In the genomic region with DNA sequence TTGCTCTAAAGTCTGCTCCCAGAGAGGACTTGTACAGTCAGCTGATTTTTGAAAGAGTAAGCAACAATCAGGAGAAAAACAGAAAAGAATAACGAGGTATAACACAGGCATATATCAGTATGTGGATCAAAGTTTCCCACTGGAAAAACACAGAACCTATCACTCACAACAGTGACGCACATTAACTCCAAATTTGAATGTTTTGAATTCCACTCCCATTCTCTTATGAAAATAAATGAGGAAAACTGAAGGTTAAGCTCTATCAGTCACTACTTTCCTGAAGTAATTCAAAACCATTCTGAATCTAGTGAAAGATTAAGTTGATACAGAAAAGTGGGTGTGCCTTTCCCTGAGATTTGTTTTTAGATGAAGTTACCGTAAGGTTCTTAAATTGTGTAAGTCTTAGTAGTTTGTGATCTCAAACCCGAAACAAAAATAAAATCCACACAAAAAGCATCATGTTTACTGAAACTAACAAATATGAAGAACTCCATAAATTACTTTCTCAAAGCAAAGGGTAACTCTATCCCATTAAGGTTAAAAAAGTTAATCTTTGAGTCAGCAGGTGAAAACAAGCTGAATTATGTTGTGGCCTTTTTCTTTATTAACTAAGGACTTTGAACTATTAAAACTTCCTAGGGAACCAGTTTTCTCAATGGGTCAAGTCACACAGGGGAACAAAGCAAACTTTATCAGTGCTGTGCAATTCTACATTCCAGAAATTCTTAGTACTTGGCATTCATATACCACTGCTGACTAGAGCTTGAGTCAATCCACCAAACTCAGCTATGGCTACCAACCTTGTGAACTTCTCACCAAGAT, we compare ENCODE assay signal across 9 cellular contexts.
DNase-seq lines count a peak whose midpoint lies in the region; ATAC-seq and TF ChIP-seq lines count a peak whose summit lies in the region.
"Had no signal": no experiment of that assay in that cellular context is flagged by ENCODE, and none has a peak within 500 bp of the region (broad histone marks: within the 10 kb centered on the region; RNA-seq: fewer than 3 reads in every experiment).

No MANE protein-coding gene starts in this region.

- DNase-seq in HT-29 (ENCODE audit: low spot score) (peak; percentile 74), brain microvascular endothelial cell (peak; percentile 81), iPS-NIHi11 (ENCODE audit: low spot score) (peak; percentile 20), spleen (no peak), CD1c-positive myeloid dendritic cell (ENCODE audit: extremely low spot score) (no peak)
- DNase-seq in central memory CD4-positive, alpha-beta T cell: no peak
- no peak for DNase-seq in stimulated activated naive CD8-positive, alpha-beta T cell treated with anti-CD3 and anti-CD28 coated beads, Interleukin-15, amount 100 ng/mL, for 72 hours

- H3K36me3 ChIP-seq in brain microvascular endothelial cell (replicated peaks): peaks cover 10% of the 10 kb centered on the region
- no peaks in the 10 kb centered on the region for H3K36me3 ChIP-seq in spleen

- TF ChIP-seq CTCF in brain microvascular endothelial cell (IDR thresholded peaks at IDR 0.05; ENCODE audit: low read depth, low read length, missing control alignments): no peak
- TF ChIP-seq CTCF in spleen (IDR thresholded peaks at IDR 0.05 in 8 of 11, conservative IDR thresholded peaks at IDR 0.05 in 3 of 11): no peak

- TF ChIP-seq POLR2A in spleen (IDR thresholded peaks at IDR 0.05): no peak

- H3K27me3 ChIP-seq in brain microvascular endothelial cell (replicated peaks): no peaks in the 10 kb centered on the region
- H3K27me3 ChIP-seq in spleen (replicated peaks in 1 of 7): no peaks in the 10 kb centered on the region

- H3K4me3 ChIP-seq in brain microvascular endothelial cell (ENCODE audit: low read depth, low read length) (peak overlapping the region; percentile 53), spleen (no peak overlapping the region)
- H3K4me3 ChIP-seq: GM12878 had no signal

- peaks cover 36% of the 10 kb centered on the region for H3K27me3 Mint-ChIP-seq in stimulated activated naive CD8-positive, alpha-beta T cell treated with anti-CD3 and anti-CD28 coated beads, Interleukin-15, amount 100 ng/mL, for 72 hours

- H3K9me3 Mint-ChIP-seq in stimulated activated naive CD8-positive, alpha-beta T cell treated with anti-CD3 and anti-CD28 coated beads, Interleukin-15, amount 100 ng/mL, for 72 hours: no peaks in the 10 kb centered on the region

- intact Hi-C loops in spleen (cut with DNase I; ENCODE audit: low total_unique reads): no loop called here

- no peak overlapping the region for H3K27ac Mint-ChIP-seq in stimulated activated naive CD8-positive, alpha-beta T cell treated with anti-CD3 and anti-CD28 coated beads, Interleukin-15, amount 100 ng/mL, for 72 hours

- H3K4me1 Mint-ChIP-seq in stimulated activated naive CD8-positive, alpha-beta T cell treated with anti-CD3 and anti-CD28 coated beads, Interleukin-15, amount 100 ng/mL, for 72 hours: no peaks in the 10 kb centered on the region

- no peak for ATAC-seq in stimulated activated naive CD8-positive, alpha-beta T cell treated with anti-CD3 and anti-CD28 coated beads, Interleukin-15, amount 100 ng/mL, for 72 hours
- ATAC-seq in HG02610 (IDR thresholded peaks at IDR 0.05; ENCODE audit: unreplicated experiment): no peak
- ATAC-seq: GM12878 had no signal

- in situ Hi-C loops in brain microvascular endothelial cell (cut with HindIII; ENCODE audit: low pct_ligation_motif_present, low sequenced_read_pairs): no loop called here

- no peaks in the 10 kb centered on the region for H3K9me3 ChIP-seq in spleen

- 68 to 86% (median 72%) methylated on average over 4 of the region's 4 CpGs for WGBS in spleen, 5 donors

- no peak overlapping the region for H3K4me3 Mint-ChIP-seq in stimulated activated naive CD8-positive, alpha-beta T cell treated with anti-CD3 and anti-CD28 coated beads, Interleukin-15, amount 100 ng/mL, for 72 hours

- H3K4me1 ChIP-seq in spleen: peaks cover 0 to 14% (median 3%) of the 10 kb centered on the region in 6 donors

- peak overlapping the region; percentile 98 for H3K27ac ChIP-seq in brain microvascular endothelial cell
- H3K27ac ChIP-seq in spleen: peak overlapping the region in 7 of 8 donors; percentile 5 to 50 (median 29)

Comparison
In these comparisons a context has a peak if more than half of its experiments do, and no peak if none do; other contexts are left out.
1. DNase-seq: peak in HT-29 (single experiment), brain microvascular endothelial cell (single experiment) and iPS-NIHi11 (single experiment); none in spleen (single experiment), central memory CD4-positive, alpha-beta T cell (single experiment), stimulated activated naive CD8-positive, alpha-beta T cell treated with anti-CD3 and anti-CD28 coated beads, Interleukin-15, amount 100 ng/mL, for 72 hours (0 of 2) and CD1c-positive myeloid dendritic cell (single experiment).